Comparison of ENCODE assay signal across 19 cellular contexts in genomic region chr10:67141300-67141699, GRCh38.
"Had no signal": no experiment of that assay in that cellular context is flagged by ENCODE, and none has a peak within 500 bp of the region (broad histone marks: within the 10 kb centered on the region; RNA-seq: fewer than 3 reads in every experiment).

No MANE protein-coding gene starts in this region.

- H3K36me3 ChIP-seq: lower lobe of right lung, prostate gland, sigmoid colon, spleen, tibial artery had no signal

- H3K4me3 ChIP-seq: lower lobe of right lung, prostate gland, sigmoid colon, skin epidermis, spleen, testis, tibial artery had no signal

- H3K4me1 Mint-ChIP-seq: naive thymus-derived CD8-positive, alpha-beta T cell; nephron progenitor cell; stimulated activated memory B cell treated with anti-CD40 and anti-IgM and Interleukin-4, amounts not matched to agents 10 μg/mL and 1 μg/mL and 100 μg/mL, for 72 hours had no signal

- H3K27me3 Mint-ChIP-seq: effector memory CD8-positive, alpha-beta T cell; stimulated activated memory B cell treated with anti-CD40 and anti-IgM and Interleukin-4, amounts not matched to agents 10 μg/mL and 1 μg/mL and 100 μg/mL, for 72 hours; type B pancreatic cell had no signal

- H3K27me3 ChIP-seq: sigmoid colon, spleen, testis, tibial artery had no signal

- H3K9me3 Mint-ChIP-seq: nephron progenitor cell, type B pancreatic cell had no signal

- DNase-seq: cortex of kidney; effector memory CD8-positive, alpha-beta T cell; left ventricle myocardium superior; lower lobe of right lung; naive thymus-derived CD8-positive, alpha-beta T cell; nephron progenitor cell; nucleus accumbens; right cardiac atrium; sigmoid colon; spleen; stimulated activated CD4-positive, alpha-beta T cell treated with anti-CD3 and anti-CD28 coated beads, Interleukin-4, amount 100 ng/mL, for 4 hours; stimulated activated naive CD8-positive, alpha-beta T cell treated with anti-CD3 and anti-CD28 coated beads, Interleukin-15, Interleukin-2, amounts not matched to agents 100 U/mL and 50 U/mL, for 24 hours; substantia nigra; testis; tibial artery had no signal

- H3K27ac Mint-ChIP-seq: effector memory CD8-positive, alpha-beta T cell; naive thymus-derived CD8-positive, alpha-beta T cell; nephron progenitor cell; stimulated activated memory B cell treated with anti-CD40 and anti-IgM and Interleukin-4, amounts not matched to agents 10 μg/mL and 1 μg/mL and 100 μg/mL, for 72 hours; type B pancreatic cell had no signal

- H3K36me3 Mint-ChIP-seq: naive thymus-derived CD8-positive, alpha-beta T cell; stimulated activated memory B cell treated with anti-CD40 and anti-IgM and Interleukin-4, amounts not matched to agents 10 μg/mL and 1 μg/mL and 100 μg/mL, for 72 hours; type B pancreatic cell had no signal

- H3K4me3 Mint-ChIP-seq: effector memory CD8-positive, alpha-beta T cell; naive thymus-derived CD8-positive, alpha-beta T cell; nephron progenitor cell; stimulated activated memory B cell treated with anti-CD40 and anti-IgM and Interleukin-4, amounts not matched to agents 10 μg/mL and 1 μg/mL and 100 μg/mL, for 72 hours; type B pancreatic cell had no signal

- H3K9me3 ChIP-seq: lower lobe of right lung, prostate gland, sigmoid colon, spleen, testis, tibial artery had no signal
